ENCODE assay signal across 21 cellular contexts in the genomic region with DNA sequence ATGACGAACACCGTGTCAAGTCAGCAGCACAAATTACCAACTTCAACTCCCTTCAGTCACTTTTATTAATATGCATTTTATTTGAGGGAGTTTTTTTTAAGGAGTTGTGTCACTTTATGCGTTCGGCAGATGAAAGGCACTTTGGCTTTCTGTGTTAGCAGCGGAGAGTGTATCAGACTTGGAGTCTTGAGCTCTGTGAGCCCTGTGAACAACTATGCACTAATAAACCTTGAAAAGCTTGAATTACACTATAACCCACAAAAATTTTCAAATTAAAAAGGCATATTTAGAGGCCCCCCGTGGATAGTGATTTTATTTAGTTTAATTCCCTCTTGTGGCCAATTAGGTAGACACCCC.
DNase-seq lines count a peak whose midpoint lies in the region; ATAC-seq, FAIRE-seq and TF ChIP-seq lines count a peak whose summit lies in the region.
"Had no signal": no experiment of that assay in that cellular context is flagged by ENCODE, and none has a peak within 500 bp of the region (broad histone marks: within the 10 kb centered on the region; RNA-seq: fewer than 3 reads in every experiment).

No MANE protein-coding gene starts in this region.

- H3K4me1 ChIP-seq in left ventricle myocardium inferior, result no peaks in the 10 kb centered on the region
- H3K4me1 ChIP-seq in heart left ventricle, result peaks cover 0 to 4% (median 0%) of the 10 kb centered on the region in 12 donors
- H3K4me1 ChIP-seq in tibial artery, result peaks cover 0 to 40% (median 7%) of the 10 kb centered on the region in 4 donors
- no peaks in the 10 kb centered on the region for H3K4me1 ChIP-seq in stomach
- H3K4me1 ChIP-seq: ascending aorta, pancreas had no signal

- H3K27ac ChIP-seq in left ventricle myocardium inferior (replicated peaks), result no peak overlapping the region
- H3K27ac ChIP-seq in heart left ventricle, result no peak overlapping the region
- no peak overlapping the region for H3K27ac ChIP-seq in dorsolateral prefrontal cortex
- H3K27ac ChIP-seq in neural cell (ENCODE audit: low read length), result no peak overlapping the region
- H3K27ac ChIP-seq in tibial artery, result no peak overlapping the region
- no peak overlapping the region for H3K27ac ChIP-seq in stomach
- H3K27ac ChIP-seq: ascending aorta, pancreas had no signal

- peak overlapping the region; percentile 40 for H3K4me3 ChIP-seq in left ventricle myocardium inferior
- peak overlapping the region in 6 of 12 donors; percentile 15 to 43 (median 32) for H3K4me3 ChIP-seq in heart left ventricle
- H3K4me3 ChIP-seq in dorsolateral prefrontal cortex, result peak overlapping the region in 30 of 59 donors; percentile 4 to 47 (median 28)
- peak overlapping the region; percentile 56 for H3K4me3 ChIP-seq in neural cell (ENCODE audit: low read length)
- H3K4me3 ChIP-seq in tibial artery, result peak overlapping the region; percentile 30 to 39
- no peak overlapping the region for H3K4me3 ChIP-seq in stomach
- H3K4me3 ChIP-seq: pancreas, uterus had no signal

- H3K9me3 ChIP-seq in left ventricle myocardium inferior (replicated peaks) (no peaks in the 10 kb centered on the region), heart left ventricle (no peaks in the 10 kb centered on the region), neural cell (ENCODE audit: low read length) (no peaks in the 10 kb centered on the region), tibial artery (no peaks in the 10 kb centered on the region), stomach (no peaks in the 10 kb centered on the region)
- H3K9me3 ChIP-seq: ascending aorta, pancreas, uterus had no signal

- no peaks in the 10 kb centered on the region for H3K36me3 ChIP-seq in left ventricle myocardium inferior
- H3K36me3 ChIP-seq in heart left ventricle, result no peaks in the 10 kb centered on the region
- no peaks in the 10 kb centered on the region for H3K36me3 ChIP-seq in neural cell (ENCODE audit: insufficient read depth, low read length)
- no peaks in the 10 kb centered on the region for H3K36me3 ChIP-seq in tibial artery
- H3K36me3 ChIP-seq in stomach, result no peaks in the 10 kb centered on the region
- H3K36me3 ChIP-seq: ascending aorta, pancreas, uterus had no signal

- H3K4me2 ChIP-seq in neural cell (ENCODE audit: low read length), result no peak overlapping the region

- TF ChIP-seq EP300 in neural cell (conservative IDR thresholded peaks at IDR 0.05; ENCODE audit: poor library complexity, severe bottlenecking) (no peak), stomach (IDR thresholded peaks at IDR 0.05) (no peak)

- no peak for TF ChIP-seq RAD21 in neural cell (conservative IDR thresholded peaks at IDR 0.05)

- no peak overlapping the region for H3K9ac ChIP-seq in neural cell (ENCODE audit: low read length)

- TF ChIP-seq POLR2A in heart left ventricle (IDR thresholded peaks at IDR 0.05) (no peak), stomach (IDR thresholded peaks at IDR 0.05) (no peak)

- H2AFZ ChIP-seq in neural cell (ENCODE audit: low read depth, low read length), result no peak overlapping the region

- 60 to 68% (median 66%) methylated on average over 6 of the region's 6 CpGs for WGBS in heart left ventricle, 4 donors
- 66 to 83% (median 83%) methylated on average over 6 of the region's 6 CpGs for WGBS in stomach, 5 donors

- no peak for FAIRE-seq in frontal cortex (lab: Jason Lieb, UNC)
- FAIRE-seq: A204.1, keratinocyte, pancreas, small intestine had no signal

- intact Hi-C loops in left ventricle myocardium inferior (cut with micrococcal nuclease) (no loop called here), heart left ventricle (cut with DNase I) (no loop called here), dorsolateral prefrontal cortex (cut with DNase I) (no loop called here), tibial artery (cut with DNase I; ENCODE audit: low total_unique reads) (no loop called here), stomach (cut with DNase I; ENCODE audit: low total_unique reads) (no loop called here)

- no peak for ATAC-seq in heart left ventricle
- no peak for ATAC-seq in HG03280 (IDR thresholded peaks at IDR 0.05; ENCODE audit: unreplicated experiment)
- ATAC-seq: activated T-cell treated with anti-CD3 and anti-CD28 coated beads, Interleukin-2, amount 50 U/mL, for 72 hours; pancreas had no signal

- H3K27me3 ChIP-seq in left ventricle myocardium inferior (ENCODE audit: low read depth) (no peaks in the 10 kb centered on the region), heart left ventricle (no peaks in the 10 kb centered on the region), dorsolateral prefrontal cortex (peaks cover 0 to 47% (median 15%) of the 10 kb centered on the region in 45 donors), neural cell (ENCODE audit: insufficient read depth, low read depth, low read length) (no peaks in the 10 kb centered on the region), tibial artery (no peaks in the 10 kb centered on the region), stomach (no peaks in the 10 kb centered on the region)
- H3K27me3 ChIP-seq: ascending aorta, pancreas, uterus had no signal

- TF ChIP-seq CTCF in left ventricle myocardium inferior (IDR thresholded peaks at IDR 0.05; ENCODE audit: borderline replicate concordance), result no peak
- no peak for TF ChIP-seq CTCF in heart left ventricle (IDR thresholded peaks at IDR 0.05)
- TF ChIP-seq CTCF in dorsolateral prefrontal cortex (IDR thresholded peaks at IDR 0.05 in 54 of 56, conservative IDR thresholded peaks at IDR 0.05 in 2 of 56; ENCODE audit: low read depth in 1 of 56, partially characterized antibody in 56 of 56), result no peak
- TF ChIP-seq CTCF in neural cell (IDR thresholded peaks at IDR 0.05; ENCODE audit: poor library complexity, severe bottlenecking), result no peak
- no peak for TF ChIP-seq CTCF in tibial artery (IDR thresholded peaks at IDR 0.05)
- TF ChIP-seq CTCF in stomach (IDR thresholded peaks at IDR 0.05), result no peak

- H3K9me2 ChIP-seq in neural cell (ENCODE audit: insufficient read depth, low read length), result no peaks in the 10 kb centered on the region

- DNase-seq in left ventricle myocardium inferior, result no peak
- DNase-seq in heart left ventricle, result no peak
- DNase-seq in dorsolateral prefrontal cortex, result no peak
- DNase-seq in tibial artery, result no peak
- DNase-seq in stomach, result no peak
- no peak for DNase-seq in frontal cortex (ENCODE audit: low spot score in 2 of 2)
- DNase-seq: activated CD4-positive, CD25-positive, alpha-beta regulatory T cell treated with anti-CD3 and anti-CD28 coated beads, Interleukin-2, amount 50 U/mL, for 72 hours; activated naive CD4-positive, alpha-beta T cell treated with anti-CD3 and anti-CD28 coated beads, Interleukin-2, amount 50 U/mL, for 16 hours; activated T-cell treated with anti-CD3 and anti-CD28 coated beads, Interleukin-2, amount 50 U/mL, for 72 hours; endodermal cell; GDM1; NCI-H1436; pancreas; small intestine; stimulated activated CD4-positive, alpha-beta T cell treated with anti-CD3 and anti-CD28 coated beads, Interleukin-4, amount 100 ng/mL, for 1 hour; uterus had no signal

- H4K20me1 ChIP-seq in neural cell (ENCODE audit: insufficient read depth), result no peaks in the 10 kb centered on the region

- no peaks in the 10 kb centered on the region for H3K79me2 ChIP-seq in neural cell (replicated peaks; ENCODE audit: insufficient read depth, low read length)

- peaks cover 9% of the 10 kb centered on the region for H3F3A ChIP-seq in neural cell (ENCODE audit: insufficient read depth, low read length, poor library complexity, severe bottlenecking)

TF ChIP-seq in neural cell, 6 proteins besides CTCF, POLR2A, EP300 and RAD21:
- TF ChIP-seq POLR2AphosphoS5 (IDR thresholded peaks at IDR 0.05) (no peak), SMC3 (conservative IDR thresholded peaks at IDR 0.05; ENCODE audit: poor library complexity) (no peak), TAF1 (IDR thresholded peaks at IDR 0.05; ENCODE audit: low read depth) (no peak), MXI1 (conservative IDR thresholded peaks at IDR 0.05; ENCODE audit: poor library complexity, severe bottlenecking) (no peak), EZH2 (IDR thresholded peaks at IDR 0.05; ENCODE audit: borderline replicate concordance, insufficient read depth, low read length, poor library complexity, severe bottlenecking) (no peak)
- TF ChIP-seq, protein P1, sequence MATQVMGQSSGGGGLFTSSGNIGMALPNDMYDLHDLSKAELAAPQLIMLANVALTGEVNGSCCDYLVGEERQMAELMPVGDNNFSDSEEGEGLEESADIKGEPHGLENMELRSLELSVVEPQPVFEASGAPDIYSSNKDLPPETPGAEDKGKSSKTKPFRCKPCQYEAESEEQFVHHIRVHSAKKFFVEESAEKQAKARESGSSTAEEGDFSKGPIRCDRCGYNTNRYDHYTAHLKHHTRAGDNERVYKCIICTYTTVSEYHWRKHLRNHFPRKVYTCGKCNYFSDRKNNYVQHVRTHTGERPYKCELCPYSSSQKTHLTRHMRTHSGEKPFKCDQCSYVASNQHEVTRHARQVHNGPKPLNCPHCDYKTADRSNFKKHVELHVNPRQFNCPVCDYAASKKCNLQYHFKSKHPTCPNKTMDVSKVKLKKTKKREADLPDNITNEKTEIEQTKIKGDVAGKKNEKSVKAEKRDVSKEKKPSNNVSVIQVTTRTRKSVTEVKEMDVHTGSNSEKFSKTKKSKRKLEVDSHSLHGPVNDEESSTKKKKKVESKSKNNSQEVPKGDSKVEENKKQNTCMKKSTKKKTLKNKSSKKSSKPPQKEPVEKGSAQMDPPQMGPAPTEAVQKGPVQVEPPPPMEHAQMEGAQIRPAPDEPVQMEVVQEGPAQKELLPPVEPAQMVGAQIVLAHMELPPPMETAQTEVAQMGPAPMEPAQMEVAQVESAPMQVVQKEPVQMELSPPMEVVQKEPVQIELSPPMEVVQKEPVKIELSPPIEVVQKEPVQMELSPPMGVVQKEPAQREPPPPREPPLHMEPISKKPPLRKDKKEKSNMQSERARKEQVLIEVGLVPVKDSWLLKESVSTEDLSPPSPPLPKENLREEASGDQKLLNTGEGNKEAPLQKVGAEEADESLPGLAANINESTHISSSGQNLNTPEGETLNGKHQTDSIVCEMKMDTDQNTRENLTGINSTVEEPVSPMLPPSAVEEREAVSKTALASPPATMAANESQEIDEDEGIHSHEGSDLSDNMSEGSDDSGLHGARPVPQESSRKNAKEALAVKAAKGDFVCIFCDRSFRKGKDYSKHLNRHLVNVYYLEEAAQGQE (IDR thresholded peaks at IDR 0.05; ENCODE audit: borderline replicate concordance), result no peak
TF ChIP-seq in neural cell: peak in this region for 0.

Comparison
In these comparisons a context has a peak if more than half of its experiments do, and no peak if none do; other contexts are left out.
1. H3K4me3 ChIP-seq: peak in left ventricle myocardium inferior (single experiment), dorsolateral prefrontal cortex (30 of 59), neural cell (single experiment) and tibial artery (2 of 2); none in stomach (0 of 4).